Comparison of ENCODE assay signal across 28 cellular contexts in genomic region chr1:157388057-157388456, GRCh38.
"Had no signal": no experiment of that assay in that cellular context is flagged by ENCODE, and none has a peak within 500 bp of the region (broad histone marks: within the 10 kb centered on the region; RNA-seq: fewer than 3 reads in every experiment).

No MANE protein-coding gene starts in this region.

- H3K36me3 Mint-ChIP-seq: natural killer cell; neural progenitor cell; stimulated activated effector memory CD8-positive, alpha-beta T cell treated with anti-CD3 and anti-CD28 coated beads, Interleukin-12 subunit alpha, Interleukin-12 subunit beta, amount 100 ng/mL, for 72 hours; stimulated activated naive B cell treated with anti-CD40 and anti-IgM and Interleukin-4, amounts not matched to agents 10 μg/mL and 1 μg/mL and 100 μg/mL, for 72 hours; type B pancreatic cell had no signal

- H3K27ac ChIP-seq: neural progenitor cell, ovary, parathyroid adenoma, psoas muscle, right lobe of liver, sigmoid colon, stomach, thoracic aorta, thyroid gland, tibial nerve, upper lobe of right lung, uterus had no signal

- H3K4me1 ChIP-seq: parathyroid adenoma, psoas muscle, right lobe of liver, thyroid gland, tibial nerve, upper lobe of right lung, uterus had no signal

- H3K4me1 Mint-ChIP-seq: nephron; neural progenitor cell; stimulated activated effector memory CD8-positive, alpha-beta T cell treated with anti-CD3 and anti-CD28 coated beads, Interleukin-12 subunit alpha, Interleukin-12 subunit beta, amount 100 ng/mL, for 72 hours; stimulated activated naive B cell treated with anti-CD40 and anti-IgM and Interleukin-4, amounts not matched to agents 10 μg/mL and 1 μg/mL and 100 μg/mL, for 72 hours had no signal

- H3K36me3 ChIP-seq: neural progenitor cell, ovary, right lobe of liver, sigmoid colon, stomach, thoracic aorta, thyroid gland, tibial nerve, upper lobe of right lung, uterus had no signal

- H2AFZ ChIP-seq: neural progenitor cell, parathyroid adenoma had no signal

- ATAC-seq: natural killer cell; psoas muscle; right cardiac atrium; stimulated activated effector memory CD8-positive, alpha-beta T cell treated with anti-CD3 and anti-CD28 coated beads, Interleukin-12 subunit alpha, Interleukin-12 subunit beta, amount 100 ng/mL, for 72 hours; stimulated activated naive B cell treated with anti-CD40 and anti-IgM and Interleukin-4, amounts not matched to agents 10 μg/mL and 1 μg/mL and 100 μg/mL, for 72 hours; upper lobe of right lung had no signal

- H3K4me3 ChIP-seq: neural progenitor cell, ovary, psoas muscle, right lobe of liver, sigmoid colon, stomach, thoracic aorta, thyroid gland, tibial nerve, upper lobe of right lung, uterus had no signal

- H3K4me2 ChIP-seq: neural progenitor cell had no signal

- H3K4me3 Mint-ChIP-seq: natural killer cell; nephron; neural progenitor cell; stimulated activated effector memory CD8-positive, alpha-beta T cell treated with anti-CD3 and anti-CD28 coated beads, Interleukin-12 subunit alpha, Interleukin-12 subunit beta, amount 100 ng/mL, for 72 hours; stimulated activated naive B cell treated with anti-CD40 and anti-IgM and Interleukin-4, amounts not matched to agents 10 μg/mL and 1 μg/mL and 100 μg/mL, for 72 hours; stimulated activated naive CD8-positive, alpha-beta T cell treated with anti-CD3 and anti-CD28 coated beads, Interleukin-15, Interleukin-2, amounts not matched to agents 100 ng/mL and 50 ng/mL, for 24 hours; type B pancreatic cell had no signal

- H3K27ac Mint-ChIP-seq: natural killer cell; nephron; neural progenitor cell; progenitor cell of endocrine pancreas; stimulated activated effector memory CD8-positive, alpha-beta T cell treated with anti-CD3 and anti-CD28 coated beads, Interleukin-12 subunit alpha, Interleukin-12 subunit beta, amount 100 ng/mL, for 72 hours; stimulated activated naive B cell treated with anti-CD40 and anti-IgM and Interleukin-4, amounts not matched to agents 10 μg/mL and 1 μg/mL and 100 μg/mL, for 72 hours; stimulated activated naive CD8-positive, alpha-beta T cell treated with anti-CD3 and anti-CD28 coated beads, Interleukin-15, Interleukin-2, amounts not matched to agents 100 ng/mL and 50 ng/mL, for 24 hours; type B pancreatic cell had no signal

- H3K9me3 Mint-ChIP-seq: natural killer cell; nephron; neural progenitor cell; stimulated activated effector memory CD8-positive, alpha-beta T cell treated with anti-CD3 and anti-CD28 coated beads, Interleukin-12 subunit alpha, Interleukin-12 subunit beta, amount 100 ng/mL, for 72 hours; stimulated activated naive B cell treated with anti-CD40 and anti-IgM and Interleukin-4, amounts not matched to agents 10 μg/mL and 1 μg/mL and 100 μg/mL, for 72 hours; stimulated activated naive CD8-positive, alpha-beta T cell treated with anti-CD3 and anti-CD28 coated beads, Interleukin-15, Interleukin-2, amounts not matched to agents 100 ng/mL and 50 ng/mL, for 24 hours had no signal

- H3K9ac ChIP-seq: neural progenitor cell, parathyroid adenoma had no signal

- H3K79me2 ChIP-seq: parathyroid adenoma had no signal

- H3K9me3 ChIP-seq: ovary, psoas muscle, right lobe of liver, sigmoid colon, stomach, thoracic aorta, thyroid gland, tibial nerve, upper lobe of right lung, uterus had no signal

- DNase-seq: natural killer cell; occipital lobe; ovary; posterior cingulate gyrus; psoas muscle; right cardiac atrium; right lobe of liver; sigmoid colon; small intestine; stimulated activated CD4-positive, alpha-beta T cell treated with anti-CD3 and anti-CD28 coated beads, Interleukin-15, amount 100 ng/mL, for 24 hours; stimulated activated CD4-positive, alpha-beta T cell treated with anti-CD3 and anti-CD28 coated beads, Interleukin-2, amount 100 ng/mL, for 24 hours; stimulated activated CD4-positive, alpha-beta T cell treated with anti-CD3 and anti-CD28 coated beads, Interleukin-2, amount 100 ng/mL, for 48 hours; stimulated activated CD4-positive, alpha-beta T cell treated with anti-CD3 and anti-CD28 coated beads, Interleukin-4, amount 100 ng/mL, for 24 hours; stimulated activated naive B cell treated with anti-CD40 and anti-IgM and Interleukin-4, amounts not matched to agents 10 μg/mL and 1 μg/mL and 100 μg/mL, for 72 hours; stimulated activated naive CD4-positive, alpha-beta T cell treated with Interleukin-2 at 50 U/mL for 16 hours; stomach; thyroid gland; upper lobe of right lung; uterus had no signal

- FAIRE-seq: small intestine had no signal

- H3K27me3 ChIP-seq: neural progenitor cell, ovary, right lobe of liver, sigmoid colon, thyroid gland, upper lobe of right lung, uterus had no signal
